2 cellular contexts compared by ENCODE assay signal in the genomic region with DNA sequence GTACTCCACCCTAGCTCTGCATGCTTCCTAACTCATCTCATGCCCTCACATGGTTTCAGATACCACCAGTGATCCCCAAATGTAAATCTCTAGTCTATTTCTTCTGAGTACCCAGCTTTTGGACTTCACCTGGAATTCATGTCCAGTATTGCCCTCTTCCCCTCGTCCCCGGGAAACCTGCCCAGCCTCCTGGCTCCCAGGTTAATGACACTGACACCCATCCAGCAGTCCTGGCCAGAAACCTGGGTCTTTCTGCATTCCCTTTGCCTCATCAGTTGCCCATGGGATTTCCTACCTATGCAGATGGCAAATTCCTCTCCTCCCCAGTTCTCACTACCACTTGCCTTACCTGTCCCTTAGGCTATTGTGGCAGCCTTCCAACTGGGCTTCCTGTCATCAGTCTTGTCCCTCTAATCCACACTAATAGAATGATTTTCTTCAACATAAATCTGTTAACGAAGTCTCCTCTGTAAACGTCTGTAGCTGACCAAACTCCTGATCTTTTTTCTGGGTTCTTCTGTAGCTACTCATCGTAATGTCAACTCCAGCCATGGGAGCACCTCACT.
TF ChIP-seq lines count a peak whose summit lies in the region.

No MANE protein-coding gene starts in this region.

TF ChIP-seq in liver, 16 proteins besides CTCF, POLR2A, EP300 and RAD21 (continued from another document):
- TF ChIP-seq ZBTB33 (IDR thresholded peaks at IDR 0.05) (no peak), EGR1 (IDR thresholded peaks at IDR 0.05; ENCODE audit: low read depth in 2 of 2) (no peak), REST (IDR thresholded peaks at IDR 0.05) (peak; percentile 29), SP1 (IDR thresholded peaks at IDR 0.05) (peak; percentile 46), NR2F2 (IDR thresholded peaks at IDR 0.05) (no peak), FOXA1 (IDR thresholded peaks at IDR 0.05) (no peak), FOXA2 (IDR thresholded peaks at IDR 0.05) (no peak), JUND (IDR thresholded peaks at IDR 0.05) (peak in 1 of 2 donors; percentile 37), TAF1 (conservative IDR thresholded peaks at IDR 0.05) (no peak), HNF4G (IDR thresholded peaks at IDR 0.05) (no peak), RXRA (IDR thresholded peaks at IDR 0.05) (peak; percentile 90 to 94), HNF4A (conservative IDR thresholded peaks at IDR 0.05) (peak; percentile 80 to 81), YY1 (IDR thresholded peaks at IDR 0.05) (peak; percentile 31)
- TF ChIP-seq, protein P1, sequence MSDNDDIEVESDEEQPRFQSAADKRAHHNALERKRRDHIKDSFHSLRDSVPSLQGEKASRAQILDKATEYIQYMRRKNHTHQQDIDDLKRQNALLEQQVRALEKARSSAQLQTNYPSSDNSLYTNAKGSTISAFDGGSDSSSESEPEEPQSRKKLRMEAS (IDR thresholded peaks at IDR 0.05), result peak; percentile 55

TF ChIP-seq in HepG2, 621 proteins besides CTCF, POLR2A, EP300 and RAD21 (continued from another document):
- TF ChIP-seq, protein P2, sequence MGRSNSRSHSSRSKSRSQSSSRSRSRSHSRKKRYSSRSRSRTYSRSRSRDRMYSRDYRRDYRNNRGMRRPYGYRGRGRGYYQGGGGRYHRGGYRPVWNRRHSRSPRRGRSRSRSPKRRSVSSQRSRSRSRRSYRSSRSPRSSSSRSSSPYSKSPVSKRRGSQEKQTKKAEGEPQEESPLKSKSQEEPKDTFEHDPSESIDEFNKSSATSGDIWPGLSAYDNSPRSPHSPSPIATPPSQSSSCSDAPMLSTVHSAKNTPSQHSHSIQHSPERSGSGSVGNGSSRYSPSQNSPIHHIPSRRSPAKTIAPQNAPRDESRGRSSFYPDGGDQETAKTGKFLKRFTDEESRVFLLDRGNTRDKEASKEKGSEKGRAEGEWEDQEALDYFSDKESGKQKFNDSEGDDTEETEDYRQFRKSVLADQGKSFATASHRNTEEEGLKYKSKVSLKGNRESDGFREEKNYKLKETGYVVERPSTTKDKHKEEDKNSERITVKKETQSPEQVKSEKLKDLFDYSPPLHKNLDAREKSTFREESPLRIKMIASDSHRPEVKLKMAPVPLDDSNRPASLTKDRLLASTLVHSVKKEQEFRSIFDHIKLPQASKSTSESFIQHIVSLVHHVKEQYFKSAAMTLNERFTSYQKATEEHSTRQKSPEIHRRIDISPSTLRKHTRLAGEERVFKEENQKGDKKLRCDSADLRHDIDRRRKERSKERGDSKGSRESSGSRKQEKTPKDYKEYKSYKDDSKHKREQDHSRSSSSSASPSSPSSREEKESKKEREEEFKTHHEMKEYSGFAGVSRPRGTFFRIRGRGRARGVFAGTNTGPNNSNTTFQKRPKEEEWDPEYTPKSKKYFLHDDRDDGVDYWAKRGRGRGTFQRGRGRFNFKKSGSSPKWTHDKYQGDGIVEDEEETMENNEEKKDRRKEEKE (IDR thresholded peaks at IDR 0.05), result no peak
